ENCODE assay signal across 1 cellular context in the genomic region with DNA sequence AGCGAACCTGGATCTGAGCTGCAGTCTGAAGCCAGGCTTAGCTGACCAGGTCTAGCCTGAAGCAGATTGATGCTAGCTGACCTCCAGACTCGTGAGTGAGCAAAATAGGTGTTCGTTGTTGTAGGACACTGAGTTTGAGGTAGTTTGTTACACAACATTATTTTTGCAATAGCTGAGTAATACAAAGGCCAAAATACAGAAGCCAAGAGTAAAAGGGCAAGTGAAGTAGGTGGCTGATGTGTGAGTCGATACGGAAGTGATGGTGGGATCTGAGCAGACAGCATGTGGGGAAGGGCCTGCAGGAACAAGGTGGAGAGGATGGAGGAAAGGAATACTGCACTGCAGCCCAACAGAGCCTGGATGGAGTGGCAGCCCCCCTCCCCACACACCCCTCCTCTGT.
TF ChIP-seq lines count a peak whose summit lies in the region.

No MANE protein-coding gene starts in this region.

TF ChIP-seq in H1, 55 proteins besides CTCF, POLR2A, EP300 and RAD21:
- no peak for TF ChIP-seq NRF1 (IDR thresholded peaks at IDR 0.05; ENCODE audit: low read depth, low read length)
- TF ChIP-seq HDAC2 (IDR thresholded peaks at IDR 0.05; ENCODE audit: borderline replicate concordance in 1 of 2, low read depth in 2 of 2, low read length in 2 of 2), result no peak
- no peak for TF ChIP-seq CBX5 (IDR thresholded peaks at IDR 0.05; ENCODE audit: low read depth, low read length)
- no peak for TF ChIP-seq RNF2 (IDR thresholded peaks at IDR 0.05; ENCODE audit: borderline replicate concordance, low read depth, low read length, missing control alignments, poor library complexity, severe bottlenecking)
- no peak for TF ChIP-seq SP1 (IDR thresholded peaks at IDR 0.05; ENCODE audit: low read depth, low read length)
- no peak for TF ChIP-seq RXRA (IDR thresholded peaks at IDR 0.05; ENCODE audit: insufficient read depth, low read depth, low read length)
- TF ChIP-seq SAP30 (IDR thresholded peaks at IDR 0.05; ENCODE audit: insufficient read depth, insufficient replicate concordance, low read length), result no peak
- TF ChIP-seq SIN3A (conservative IDR thresholded peaks at IDR 0.05 in 1 of 2, IDR thresholded peaks at IDR 0.05 in 1 of 2; ENCODE audit: low read depth in 1 of 2, low read length in 2 of 2), result no peak
- TF ChIP-seq CBX8 (IDR thresholded peaks at IDR 0.05; ENCODE audit: borderline replicate concordance, low read depth, low read length), result no peak
